ENCODE assay signal across 14 cellular contexts in the genomic region with DNA sequence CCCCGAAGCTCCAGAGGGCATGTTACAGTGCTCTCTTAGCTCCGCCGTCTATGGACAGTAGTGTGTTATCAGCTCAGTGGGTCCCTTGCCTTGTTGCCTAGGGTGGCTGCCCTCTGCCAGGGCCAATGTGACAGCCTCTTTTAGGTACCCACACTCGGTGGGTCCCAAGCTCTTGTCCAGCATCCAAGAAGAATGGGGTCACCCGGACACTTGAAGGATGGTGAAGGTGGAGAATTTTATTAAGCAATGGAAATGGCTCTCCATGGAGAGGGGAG. TPM values are rescaled to one million over a fixed set of nuclear protein-coding genes. Genes with fewer than 3 reads are reported as not detected.
DNase-seq lines count a peak whose midpoint lies in the region; ATAC-seq and TF ChIP-seq lines count a peak whose summit lies in the region.
"Had no signal": no experiment of that assay in that cellular context is flagged by ENCODE, and none has a peak within 500 bp of the region (broad histone marks: within the 10 kb centered on the region; RNA-seq: fewer than 3 reads in every experiment).

No MANE protein-coding gene starts in this region.

- H3K9me3 Mint-ChIP-seq in activated T-cell treated with anti-CD3 and anti-CD28 coated beads, Interleukin-2, amount 50 U/mL, for 72 hours = peaks cover 0 to 2% of the 10 kb centered on the region in 2 donors
- H3K9me3 Mint-ChIP-seq in activated T-cell treated with anti-CD3 and anti-CD28 coated beads, Interleukin-2, amount 50 U/mL, for 4 hours = no peaks in the 10 kb centered on the region
- H3K9me3 Mint-ChIP-seq: HFFc6 had no signal

- CTCF ChIA-PET in RWPE1 (lab: Yijun Ruan, JAX) = no interaction called here
- CTCF ChIA-PET in A673 (lab: Charles Lee) = interaction anchor here (0.6 kb wide), 1 partner anchor 300 kb away, joined by 5 read pairs; no protein-coding TSS in a partner anchor

- peaks cover 2% of the 10 kb centered on the region for H3K9me3 ChIP-seq in A673 (ENCODE audit: low read depth, low read length, poor library complexity, severe bottlenecking)
- H3K9me3 ChIP-seq: BE2C had no signal

- peak in 1 of 2 donors; percentile 23 for ATAC-seq in activated T-cell treated with anti-CD3 and anti-CD28 coated beads, Interleukin-2, amount 50 U/mL, for 72 hours (replicated peaks in 1 of 2)
- ATAC-seq in activated T-cell treated with anti-CD3 and anti-CD28 coated beads, Interleukin-2, amount 50 U/mL, for 4 hours = no peak
- ATAC-seq in Right ventricle myocardium superior (ENCODE audit: poor library complexity) = no peak

- BruUV-seq in A673 (replicated peaks; lab: Mats Ljungman, UMichigan) = no TSS peak

- peak overlapping the region; percentile 63 for H3K27ac Mint-ChIP-seq in activated T-cell treated with anti-CD3 and anti-CD28 coated beads, Interleukin-2, amount 50 U/mL, for 72 hours
- H3K27ac Mint-ChIP-seq: HFFc6 had no signal

- H3K36me3 ChIP-seq in A673 (ENCODE audit: insufficient read depth, low read length, poor library complexity, severe bottlenecking) = peaks cover 25% of the 10 kb centered on the region
- H3K36me3 ChIP-seq: BE2C had no signal

- POLR2A ChIA-PET in RWPE1 (lab: Yijun Ruan, JAX; ENCODE audit: low non-redundant PET) = no interaction called here
- POLR2A ChIA-PET in A673 (lab: Charles Lee; ENCODE audit: low non-redundant PET) = no interaction called here

- no peaks in the 10 kb centered on the region for H3K27me3 Mint-ChIP-seq in activated T-cell treated with anti-CD3 and anti-CD28 coated beads, Interleukin-2, amount 50 U/mL, for 72 hours (ENCODE audit: low read depth)
- H3K27me3 Mint-ChIP-seq in activated T-cell treated with anti-CD3 and anti-CD28 coated beads, Interleukin-2, amount 50 U/mL, for 4 hours (ENCODE audit: low read depth) = no peaks in the 10 kb centered on the region
- H3K27me3 Mint-ChIP-seq: CD4-positive, alpha-beta memory T cell had no signal

- peaks cover 23 to 55% of the 10 kb centered on the region in 2 donors for H3K36me3 Mint-ChIP-seq in activated T-cell treated with anti-CD3 and anti-CD28 coated beads, Interleukin-2, amount 50 U/mL, for 72 hours (ENCODE audit: insufficient read depth in 2 of 2)
- H3K36me3 Mint-ChIP-seq in activated T-cell treated with anti-CD3 and anti-CD28 coated beads, Interleukin-2, amount 50 U/mL, for 4 hours (ENCODE audit: insufficient read depth) = peaks cover 54% of the 10 kb centered on the region

- H3K27ac ChIP-seq in RWPE1 (peak overlapping the region; percentile 42), A673 (ENCODE audit: low read depth, low read length, poor library complexity, severe bottlenecking) (no peak overlapping the region)
- H3K27ac ChIP-seq: C4-2B had no signal

- no peak for DNase-seq in activated T-cell treated with anti-CD3 and anti-CD28 coated beads, Interleukin-2, amount 50 U/mL, for 72 hours
- DNase-seq in activated T-cell treated with anti-CD3 and anti-CD28 coated beads, Interleukin-2, amount 50 U/mL, for 4 hours = no peak
- DNase-seq in RWPE1 (ENCODE audit: low spot score) (no peak), posterior vena cava (ENCODE audit: low spot score) (peak; percentile 45), A673 (ENCODE audit: low spot score) (no peak), NCI-H1694 (lab: John Stamatoyannopoulos, UW) (no peak), Right ventricle myocardium superior (no peak)
- DNase-seq: BE2C; CD4-positive, alpha-beta memory T cell; DND-41; GDM1; HCEC 1CT; HFFc6 had no signal

- TF ChIP-seq CTCF in RWPE1 (conservative IDR thresholded peaks at IDR 0.05; ENCODE audit: low read depth) (no peak), A673 (conservative IDR thresholded peaks at IDR 0.05; ENCODE audit: low read depth, low read length) (no peak)

- no peaks in the 10 kb centered on the region for H3K4me1 ChIP-seq in A673 (ENCODE audit: insufficient read depth, low read length, poor library complexity, severe bottlenecking)
- H3K4me1 ChIP-seq: BE2C had no signal

- no peaks in the 10 kb centered on the region for H3K4me1 Mint-ChIP-seq in activated T-cell treated with anti-CD3 and anti-CD28 coated beads, Interleukin-2, amount 50 U/mL, for 72 hours (ENCODE audit: low read depth)
- H3K4me1 Mint-ChIP-seq in activated T-cell treated with anti-CD3 and anti-CD28 coated beads, Interleukin-2, amount 50 U/mL, for 4 hours (ENCODE audit: low read depth) = peaks cover 4% of the 10 kb centered on the region

- H3K4me3 ChIP-seq in A673 (ENCODE audit: low read depth, low read length, poor library complexity, severe bottlenecking) = no peak overlapping the region

- no peaks in the 10 kb centered on the region for H3K27me3 ChIP-seq in A673 (replicated peaks; ENCODE audit: insufficient read depth, low read depth, low read length, poor library complexity)
- H3K27me3 ChIP-seq: BE2C had no signal

- no peak overlapping the region for H3K4me3 Mint-ChIP-seq in activated T-cell treated with anti-CD3 and anti-CD28 coated beads, Interleukin-2, amount 50 U/mL, for 72 hours
- no peak overlapping the region for H3K4me3 Mint-ChIP-seq in activated T-cell treated with anti-CD3 and anti-CD28 coated beads, Interleukin-2, amount 50 U/mL, for 4 hours
- H3K4me3 Mint-ChIP-seq: CD4-positive, alpha-beta memory T cell; HFFc6 had no signal

- intact Hi-C loops in posterior vena cava (cut with DNase I) = loop anchor here in 1 of 2 donors (10.0 kb wide), 1 partner anchor 57 kb away; no protein-coding TSS in a partner anchor
- intact Hi-C loops in A673 (cut with micrococcal nuclease; ENCODE audit: unreplicated experiment) = no loop called here
- intact Hi-C loops in Right ventricle myocardium superior (cut with DNase I) = no loop called here

RNA-seq across cellular contexts. Expression of gene RNF213, which starts 57.0 kb away (rescaled TPM):
- 100 to 1,000 TPM; 546 to 651 TPM for total RNA-seq in activated T-cell treated with anti-CD3 and anti-CD28 coated beads, Interleukin-2, amount 50 U/mL, for 72 hours
- 100 to 1,000 TPM; 205 to 289 (median 262) TPM for total RNA-seq in activated T-cell treated with anti-CD3 and anti-CD28 coated beads, Interleukin-2, amount 50 U/mL, for 4 hours
- total RNA-seq in posterior vena cava = 10 to 100 TPM; 98.8 to 99.3 TPM
- 78.0 and 102 TPM in 2 replicates for total RNA-seq in A673 (2021)
- total RNA-seq in Right ventricle myocardium superior = 29.9 TPM
